ENCODE assay signal across 10 cellular contexts in genomic region chr9:105341784-105342183, GRCh38.
DNase-seq lines count a peak whose midpoint lies in the region; ATAC-seq and TF ChIP-seq lines count a peak whose summit lies in the region.
"Had no signal": no experiment of that assay in that cellular context is flagged by ENCODE, and none has a peak within 500 bp of the region (broad histone marks: within the 10 kb centered on the region; RNA-seq: fewer than 3 reads in every experiment).

No MANE protein-coding gene starts in this region.

- peak; percentile 71 for ATAC-seq in activated CD8-positive, alpha-beta memory T cell treated with anti-CD3 and anti-CD28 coated beads, Interleukin-2, amount 10 ng/mL, durations not matched to agents 7 days and 5 days
- ATAC-seq in HG03175 (IDR thresholded peaks at IDR 0.05; ENCODE audit: unreplicated experiment), result peak; percentile 86
- ATAC-seq in stimulated activated naive CD8-positive, alpha-beta T cell treated with anti-CD3 and anti-CD28 coated beads, Interleukin-15, amount 100 ng/mL, for 72 hours, result peak; percentile 71

- DNase-seq in activated CD8-positive, alpha-beta memory T cell treated with anti-CD3 and anti-CD28 coated beads, Interleukin-2, amount 10 ng/mL, durations not matched to agents 7 days and 5 days, result no peak
- no peak for DNase-seq in activated CD8-positive, alpha-beta memory T cell treated with anti-CD3 and anti-CD28 coated beads, Interleukin-2, amount 50 U/mL, for 4 hours
- DNase-seq in choroid plexus epithelial cell (ENCODE audit: low read depth) (peak; percentile 70), NCI-H1417 (lab: John Stamatoyannopoulos, UW) (no peak), SHP77 (lab: John Stamatoyannopoulos, UW) (no peak)
- no peak for DNase-seq in stimulated activated naive CD8-positive, alpha-beta T cell treated with anti-CD3 and anti-CD28 coated beads, Interleukin-15, amount 100 ng/mL, for 72 hours
- no peak for DNase-seq in stimulated activated CD8-positive, alpha-beta memory T cell treated with anti-CD3 and anti-CD28 coated beads, Interleukin-4, amount 100 ng/mL, for 48 hours
- DNase-seq: Calu3, NCI-H1436 had no signal

- no peak for TF ChIP-seq CTCF in choroid plexus epithelial cell (conservative IDR thresholded peaks at IDR 0.05; ENCODE audit: low read depth, low read length)

- H3K4me3 Mint-ChIP-seq in activated CD8-positive, alpha-beta memory T cell treated with anti-CD3 and anti-CD28 coated beads, Interleukin-2, amount 10 ng/mL, durations not matched to agents 7 days and 5 days, result peak overlapping the region; percentile 12
- H3K4me3 Mint-ChIP-seq in stimulated activated naive CD8-positive, alpha-beta T cell treated with anti-CD3 and anti-CD28 coated beads, Interleukin-15, amount 100 ng/mL, for 72 hours, result peak overlapping the region; percentile 9 to 24

- peak overlapping the region; percentile 39 for H3K27ac Mint-ChIP-seq in activated CD8-positive, alpha-beta memory T cell treated with anti-CD3 and anti-CD28 coated beads, Interleukin-2, amount 10 ng/mL, durations not matched to agents 7 days and 5 days
- peak overlapping the region in 1 of 2 donors; percentile 5 for H3K27ac Mint-ChIP-seq in stimulated activated naive CD8-positive, alpha-beta T cell treated with anti-CD3 and anti-CD28 coated beads, Interleukin-15, amount 100 ng/mL, for 72 hours

- CTCF ChIA-PET in activated CD8-positive, alpha-beta memory T cell treated with anti-CD3 and anti-CD28 coated beads, Interleukin-2, amount 10 ng/mL, durations not matched to agents 7 days and 5 days (lab: Charles Lee), result no interaction called here

- no peaks in the 10 kb centered on the region for H3K36me3 Mint-ChIP-seq in activated CD8-positive, alpha-beta memory T cell treated with anti-CD3 and anti-CD28 coated beads, Interleukin-2, amount 10 ng/mL, durations not matched to agents 7 days and 5 days

- no peaks in the 10 kb centered on the region for H3K9me3 Mint-ChIP-seq in activated CD8-positive, alpha-beta memory T cell treated with anti-CD3 and anti-CD28 coated beads, Interleukin-2, amount 10 ng/mL, durations not matched to agents 7 days and 5 days (ENCODE audit: low read depth)
- H3K9me3 Mint-ChIP-seq in stimulated activated naive CD8-positive, alpha-beta T cell treated with anti-CD3 and anti-CD28 coated beads, Interleukin-15, amount 100 ng/mL, for 72 hours, result no peaks in the 10 kb centered on the region

- H3K4me3 ChIP-seq in choroid plexus epithelial cell (ENCODE audit: low read depth, low read length), result peak overlapping the region; percentile 17

- no peaks in the 10 kb centered on the region for H3K27me3 Mint-ChIP-seq in activated CD8-positive, alpha-beta memory T cell treated with anti-CD3 and anti-CD28 coated beads, Interleukin-2, amount 10 ng/mL, durations not matched to agents 7 days and 5 days
- no peaks in the 10 kb centered on the region for H3K27me3 Mint-ChIP-seq in stimulated activated naive CD8-positive, alpha-beta T cell treated with anti-CD3 and anti-CD28 coated beads, Interleukin-15, amount 100 ng/mL, for 72 hours

- peaks cover 19% of the 10 kb centered on the region for H3K4me1 Mint-ChIP-seq in activated CD8-positive, alpha-beta memory T cell treated with anti-CD3 and anti-CD28 coated beads, Interleukin-2, amount 10 ng/mL, durations not matched to agents 7 days and 5 days
- H3K4me1 Mint-ChIP-seq in stimulated activated naive CD8-positive, alpha-beta T cell treated with anti-CD3 and anti-CD28 coated beads, Interleukin-15, amount 100 ng/mL, for 72 hours, result peaks cover 27% of the 10 kb centered on the region
